1 cellular context compared by ENCODE assay signal in the genomic region with DNA sequence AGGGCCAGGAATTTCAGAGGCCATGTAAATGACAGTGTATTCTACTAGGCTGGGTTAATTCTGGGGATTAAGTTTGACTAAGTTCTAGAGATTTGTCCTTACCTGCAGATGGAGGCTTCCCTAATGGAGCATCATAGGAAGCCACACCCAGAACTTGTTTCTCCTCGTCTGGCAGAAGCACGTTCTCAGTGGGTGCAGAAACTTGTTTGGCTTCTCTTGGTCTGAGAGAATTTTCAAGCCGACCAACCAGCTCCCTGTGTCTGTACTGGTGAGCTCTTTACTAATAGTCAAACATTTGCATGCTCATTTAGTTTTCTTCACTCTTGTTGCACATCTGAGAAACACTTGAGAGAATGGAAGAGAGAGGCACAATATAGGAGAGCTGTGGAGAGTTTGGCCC.
TF ChIP-seq lines count a peak whose summit lies in the region.

No MANE protein-coding gene starts in this region.

TF ChIP-seq in IMR-90, 13 proteins besides CTCF, POLR2A, EP300 and RAD21 (continued from another document):
- TF ChIP-seq, protein P1, sequence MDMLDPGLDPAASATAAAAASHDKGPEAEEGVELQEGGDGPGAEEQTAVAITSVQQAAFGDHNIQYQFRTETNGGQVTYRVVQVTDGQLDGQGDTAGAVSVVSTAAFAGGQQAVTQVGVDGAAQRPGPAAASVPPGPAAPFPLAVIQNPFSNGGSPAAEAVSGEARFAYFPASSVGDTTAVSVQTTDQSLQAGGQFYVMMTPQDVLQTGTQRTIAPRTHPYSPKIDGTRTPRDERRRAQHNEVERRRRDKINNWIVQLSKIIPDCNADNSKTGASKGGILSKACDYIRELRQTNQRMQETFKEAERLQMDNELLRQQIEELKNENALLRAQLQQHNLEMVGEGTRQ (IDR thresholded peaks at IDR 0.05; ENCODE audit: low read depth, low read length), result no peak
- TF ChIP-seq MAZ (IDR thresholded peaks at IDR 0.05; ENCODE audit: borderline replicate concordance, low read depth, low read length), result no peak
- TF ChIP-seq NFE2L2 (IDR thresholded peaks at IDR 0.05; ENCODE audit: low read depth, low read length), result no peak
- TF ChIP-seq CHD1 (IDR thresholded peaks at IDR 0.05; ENCODE audit: low read depth, low read length), result no peak
- TF ChIP-seq RCOR1 (IDR thresholded peaks at IDR 0.05; ENCODE audit: insufficient replicate concordance, low read length), result no peak
- no peak for TF ChIP-seq BHLHE40 (IDR thresholded peaks at IDR 0.05; ENCODE audit: low read depth, low read length)
- no peak for TF ChIP-seq SMC3 (IDR thresholded peaks at IDR 0.05; ENCODE audit: low read depth, low read length)
- no peak for TF ChIP-seq CEBPB (IDR thresholded peaks at IDR 0.05; ENCODE audit: low read depth, low read length)
- no peak for TF ChIP-seq MXI1 (IDR thresholded peaks at IDR 0.05; ENCODE audit: borderline replicate concordance, low read depth, low read length)
